In the genomic region with DNA sequence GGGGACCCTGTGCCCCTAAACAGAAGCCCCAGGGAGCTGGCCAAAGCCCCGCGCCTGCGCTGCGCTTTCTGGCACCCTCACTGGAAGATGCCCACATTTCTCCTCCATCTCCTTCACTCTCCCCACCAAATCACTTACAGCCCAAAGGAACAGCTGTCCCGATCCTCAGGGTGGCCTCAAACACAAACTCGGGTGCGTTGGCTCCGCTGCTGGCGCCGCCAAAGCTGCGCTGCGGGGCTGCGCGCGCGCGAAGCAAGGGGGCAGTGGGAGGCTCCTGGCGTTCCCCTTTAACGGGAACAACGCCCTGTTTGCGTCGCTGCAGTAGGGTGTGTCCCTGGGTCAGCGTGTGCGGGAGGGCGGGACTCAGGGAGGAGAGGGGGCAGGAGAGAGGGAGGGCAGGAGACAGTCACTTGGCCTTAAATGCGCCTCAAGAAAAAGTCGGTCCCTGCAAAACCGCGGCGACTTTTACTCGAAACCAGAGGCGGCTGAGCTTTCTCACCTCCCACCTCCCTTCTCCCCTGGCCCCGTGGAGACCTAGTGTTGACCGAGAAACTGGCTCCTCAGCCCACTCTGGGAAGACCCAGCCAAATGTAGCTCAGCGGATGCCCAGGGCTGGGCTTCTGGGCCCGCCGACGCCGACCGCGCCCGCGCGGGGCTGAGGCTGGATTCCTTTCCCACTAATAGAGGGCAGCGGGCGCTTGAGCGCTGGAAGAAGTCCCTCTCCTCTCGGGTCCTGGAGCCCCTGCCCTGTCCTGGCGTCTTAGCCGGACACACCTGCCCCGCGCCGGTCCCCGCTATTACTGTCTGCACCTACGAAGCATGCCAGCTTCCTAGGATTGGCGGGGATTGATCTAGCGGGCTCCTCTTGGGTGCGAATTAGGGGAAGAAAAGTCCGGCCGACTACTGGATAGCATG, we compare ENCODE assay signal across 8 cellular contexts.
DNase-seq lines count a peak whose midpoint lies in the region; ATAC-seq and TF ChIP-seq lines count a peak whose summit lies in the region.

No MANE protein-coding gene starts in this region.

- H3K4me3 ChIP-seq in AG09309 (ENCODE audit: control insufficient read depth, low read depth, low read length) (peak overlapping the region; percentile 71), astrocyte of the spinal cord (ENCODE audit: low read depth, low read length) (peak overlapping the region; percentile 80), rectal smooth muscle tissue (ENCODE audit: low read length) (peak overlapping the region; percentile 91)

- peaks cover 17% of the 10 kb centered on the region for H3K36me3 ChIP-seq in rectal smooth muscle tissue (ENCODE audit: control insufficient read depth, insufficient read depth, low read length)

- TF ChIP-seq CTCF in AG09309 (IDR thresholded peaks at IDR 0.05; ENCODE audit: control insufficient read depth, insufficient read depth, low read depth, low read length, missing control alignments) (peak; percentile 31), astrocyte of the spinal cord (IDR thresholded peaks at IDR 0.05; ENCODE audit: low read depth, low read length) (peak; percentile 30)

- in situ Hi-C loops in astrocyte of the spinal cord (cut with HindIII; ENCODE audit: low sequenced_read_pairs), result no loop called here

- H3K27me3 ChIP-seq in rectal smooth muscle tissue (ENCODE audit: control insufficient read depth, insufficient read depth, low read length), result no peaks in the 10 kb centered on the region

- peak overlapping the region; percentile 89 for H3K9ac ChIP-seq in rectal smooth muscle tissue (ENCODE audit: low read length)

- peak; percentile 81 for DNase-seq in AG09309 (ENCODE audit: low read depth)
- peak; percentile 76 for DNase-seq in HuH-7 (ENCODE audit: low spot score)
- DNase-seq in astrocyte of the spinal cord (ENCODE audit: low read depth, low spot score), result peak; percentile 87
- peak in 50 of 51 donors; percentile 27 to 91 (median 76) for DNase-seq in hypothalamus (lab: John Stamatoyannopoulos, UW)
- DNase-seq in NCI-H2196 treated with DMSO at 0.1 percent for 48 hours (lab: John Stamatoyannopoulos, UW; ENCODE audit: unreplicated experiment), result no peak

- peak overlapping the region; percentile 94 for H3K27ac ChIP-seq in rectal smooth muscle tissue (ENCODE audit: low read depth, low read length)

- peaks cover 22% of the 10 kb centered on the region for H3K4me1 ChIP-seq in rectal smooth muscle tissue (ENCODE audit: control insufficient read depth, insufficient read depth, low read length)

- ATAC-seq in GM21526 (IDR thresholded peaks at IDR 0.05; ENCODE audit: low FRiP score, unreplicated experiment) (no peak), HG02759 (IDR thresholded peaks at IDR 0.05; ENCODE audit: unreplicated experiment) (no peak)
